8 cellular contexts compared by ENCODE assay signal in genomic region chr7:102464577-102465280, GRCh38. TPM values are rescaled to one million over a fixed set of nuclear protein-coding genes. Genes with fewer than 3 reads are reported as not detected.
A peak's percentile ranks its signal among the peaks of the same experiment; 100 is the strongest.
DNase-seq lines count a peak whose midpoint lies in the region; ATAC-seq and TF ChIP-seq lines count a peak whose summit lies in the region.

Gene ALKBH4 (minus strand): TSS chr7:102464863. CDS start chr7:102464836, 27 bp downstream.
Gene LRWD1 (plus strand): TSS chr7:102464984. CDS start chr7:102465081, 97 bp downstream.

- peak; percentile 98 for DNase-seq in CD1c-positive myeloid dendritic cell (ENCODE audit: extremely low spot score)
- DNase-seq in NCI-H774 (lab: John Stamatoyannopoulos, UW): peak; percentile 86
- DNase-seq in activated CD4-positive, alpha-beta T cell treated with anti-CD3 and anti-CD28 coated beads, Interleukin-2, amount 50 U/mL, for 4 hours: peak; percentile 91 to 92
- peak; percentile 66 to 93 for DNase-seq in dermis microvascular lymphatic vessel endothelial cell (ENCODE audit: low read depth in 2 of 2)
- DNase-seq in lower leg skin (ENCODE audit: low spot score in 2 of 2): peak; percentile 91 to 98
- peak; percentile 92 to 98 for DNase-seq in stimulated activated CD4-positive, alpha-beta T cell treated with anti-CD3 and anti-CD28 coated beads, Interleukin-4, amount 100 ng/mL, for 4 hours

- TF ChIP-seq CTCF in lower leg skin (IDR thresholded peaks at IDR 0.05): no peak

- no peak for TF ChIP-seq POLR2A in lower leg skin (IDR thresholded peaks at IDR 0.05)

- intact Hi-C loops in lower leg skin (cut with DNase I; ENCODE audit: low total_unique reads): no loop called here

- WGBS in lower leg skin, 2 donors: 0% methylated on average over 22 to 40 of the region's 81 CpGs

- peak within 1 kb of the TSS; percentile 98 for H3K4me3 ChIP-seq in lower leg skin (ENCODE audit: low read depth, poor library complexity, severe bottlenecking)

- peak; percentile 84 for ATAC-seq in GM19395 (IDR thresholded peaks at IDR 0.05; ENCODE audit: unreplicated experiment)
- ATAC-seq in HG03558 (IDR thresholded peaks at IDR 0.05; ENCODE audit: extremely low read depth, unreplicated experiment): peak; percentile 85

RNA-seq across cellular contexts. Expression of gene ALKBH4, which starts in this region (rescaled TPM):
- 8.1 and 13.0 TPM in 2 replicates for total RNA-seq in dermis microvascular lymphatic vessel endothelial cell
- 10 to 100 TPM; 14.7 to 38.9 (median 24.6) TPM for total RNA-seq in lower leg skin

RNA-seq across cellular contexts. Expression of gene LRWD1, which starts in this region (rescaled TPM):
- total RNA-seq in dermis microvascular lymphatic vessel endothelial cell (19.5 and 24.1 TPM in 2 replicates), lower leg skin (10 to 100 TPM in 3 of 4 donors, 1 to 10 TPM in 1; 9.8 to 16.1 (median 10.3) TPM)

Comparison
In these comparisons a context has a peak if more than half of its experiments do, and no peak if none do; other contexts are left out.
1. Peak in every context shown above with its lines: DNase-seq, ATAC-seq and H3K4me3 ChIP-seq.